24 cellular contexts compared by ENCODE assay signal in genomic region chr4:139851133-139851532, GRCh38.
"Had no signal": no experiment of that assay in that cellular context is flagged by ENCODE, and none has a peak within 500 bp of the region (broad histone marks: within the 10 kb centered on the region; RNA-seq: fewer than 3 reads in every experiment).

No MANE protein-coding gene starts in this region.

- H3K4me3 ChIP-seq: right lobe of liver, skin epidermis, stomach, suprapubic skin, tibial nerve, uterus had no signal

- H3K9me3 ChIP-seq: right lobe of liver, stomach, suprapubic skin, tibial nerve, uterus had no signal

- DNase-seq: activated CD4-positive, alpha-beta T cell treated with anti-CD3 and anti-CD28 coated beads, Interleukin-2, amount 50 U/mL, for 4 hours; activated effector memory CD4-positive, alpha-beta T cell treated with Interleukin-2 at 50 U/mL for 16 hours; activated naive CD4-positive, alpha-beta T cell treated with anti-CD3 and anti-CD28 coated beads for 36 hours; activated naive CD8-positive, alpha-beta T cell treated with anti-CD3 and anti-CD28 coated beads, Interleukin-2, amount 10 ng/mL, durations not matched to agents 7 days and 5 days; activated T-cell treated with anti-CD3 and anti-CD28 coated beads, Interleukin-2, amount 50 U/mL, for 48 hours; amniotic stem cell; cortex of kidney; foreskin keratinocyte; kidney; mammary epithelial cell; midbrain; occipital lobe; posterior cingulate gyrus; right lobe of liver; stomach; T-helper 9 cell; uterus had no signal

- H3K27me3 ChIP-seq: right lobe of liver, stomach, suprapubic skin, tibial nerve, uterus had no signal

- H3K9me3 Mint-ChIP-seq: activated naive CD4-positive, alpha-beta T cell treated with anti-CD3 and anti-CD28 coated beads for 36 hours; activated naive CD8-positive, alpha-beta T cell treated with anti-CD3 and anti-CD28 coated beads, Interleukin-2, amount 10 ng/mL, durations not matched to agents 7 days and 5 days; nephron; stimulated activated memory B cell treated with anti-CD40 and anti-IgM and Interleukin-4, amounts not matched to agents 10 μg/mL and 1 μg/mL and 100 μg/mL, for 72 hours; WTC11 had no signal

- H3K36me3 ChIP-seq: right lobe of liver, stomach, suprapubic skin, tibial nerve, uterus had no signal

- H3K27ac Mint-ChIP-seq: activated naive CD4-positive, alpha-beta T cell treated with anti-CD3 and anti-CD28 coated beads for 36 hours; activated naive CD8-positive, alpha-beta T cell treated with anti-CD3 and anti-CD28 coated beads, Interleukin-2, amount 10 ng/mL, durations not matched to agents 7 days and 5 days; stimulated activated memory B cell treated with anti-CD40 and anti-IgM and Interleukin-4, amounts not matched to agents 10 μg/mL and 1 μg/mL and 100 μg/mL, for 72 hours; WTC11 had no signal

- H3K4me1 Mint-ChIP-seq: stimulated activated memory B cell treated with anti-CD40 and anti-IgM and Interleukin-4, amounts not matched to agents 10 μg/mL and 1 μg/mL and 100 μg/mL, for 72 hours had no signal

- ATAC-seq: foreskin keratinocyte; left lobe of liver; right lobe of liver; stimulated activated memory B cell treated with anti-CD40 and anti-IgM and Interleukin-4, amounts not matched to agents 10 μg/mL and 1 μg/mL and 100 μg/mL, for 72 hours; WTC11 had no signal

- H3K36me3 Mint-ChIP-seq: stimulated activated memory B cell treated with anti-CD40 and anti-IgM and Interleukin-4, amounts not matched to agents 10 μg/mL and 1 μg/mL and 100 μg/mL, for 72 hours; WTC11 had no signal

- H3K4me3 Mint-ChIP-seq: activated naive CD4-positive, alpha-beta T cell treated with anti-CD3 and anti-CD28 coated beads for 36 hours; activated naive CD8-positive, alpha-beta T cell treated with anti-CD3 and anti-CD28 coated beads, Interleukin-2, amount 10 ng/mL, durations not matched to agents 7 days and 5 days; nephron; stimulated activated memory B cell treated with anti-CD40 and anti-IgM and Interleukin-4, amounts not matched to agents 10 μg/mL and 1 μg/mL and 100 μg/mL, for 72 hours; WTC11 had no signal
